19 cellular contexts compared by ENCODE assay signal in genomic region chr12:47748899-47749298, GRCh38. TPM values are rescaled to one million over a fixed set of nuclear protein-coding genes. Genes with fewer than 3 reads are reported as not detected.
A peak's percentile ranks its signal among the peaks of the same experiment; 100 is the strongest.
DNase-seq lines count a peak whose midpoint lies in the region; ATAC-seq and TF ChIP-seq lines count a peak whose summit lies in the region.
"Had no signal": no experiment of that assay in that cellular context is flagged by ENCODE, and none has a peak within 500 bp of the region (broad histone marks: within the 10 kb centered on the region; RNA-seq: fewer than 3 reads in every experiment).

No MANE protein-coding gene starts in this region.

- POLR2A ChIA-PET in HEK293 (lab: Yijun Ruan, JAX): interaction anchor here (1.5 kb wide), 1 partner anchor 18 kb away, joined by 3 read pairs; no protein-coding TSS in a partner anchor

- H3K27ac Mint-ChIP-seq in stimulated activated naive B cell treated with anti-CD40 and anti-IgM and Interleukin-4, amounts not matched to agents 10 μg/mL and 1 μg/mL and 100 μg/mL, for 72 hours: peak overlapping the region; percentile 72
- H3K27ac Mint-ChIP-seq: CD14-positive monocyte; CD4-positive, alpha-beta memory T cell; IgD-negative memory B cell had no signal

- TF ChIP-seq POLR2A in body of pancreas (IDR thresholded peaks at IDR 0.05): no peak

- H4K8ac ChIP-seq in neuronal stem cell (ENCODE audit: low read depth, low read length): no peak overlapping the region

- no peak for TF ChIP-seq CTCF in HEK293 (tag by site-specific recombination; IDR thresholded peaks at IDR 0.05)
- no peak for TF ChIP-seq CTCF in body of pancreas (IDR thresholded peaks at IDR 0.05)

- H3K27ac ChIP-seq in BLaER1 (no peak overlapping the region), HEK293 (ENCODE audit: extremely low read depth, low read depth, low read length) (no peak overlapping the region), neuronal stem cell (replicated peaks; ENCODE audit: low read length) (no peak overlapping the region), body of pancreas (no peak overlapping the region)

- DNase-seq in neuronal stem cell (ENCODE audit: low spot score) (no peak), HK-2 (ENCODE audit: unreplicated experiment) (no peak), body of pancreas (no peak)
- DNase-seq in stimulated activated naive B cell treated with anti-CD40 and anti-IgM and Interleukin-4, amounts not matched to agents 10 μg/mL and 1 μg/mL and 100 μg/mL, for 72 hours: no peak
- DNase-seq: BE2C; CD4-positive, alpha-beta memory T cell; DMS153; DMS79; GDM1; H9; KBM-7 had no signal

- intact Hi-C loops in body of pancreas (cut with DNase I): no loop called here

- peaks cover 11 to 15% of the 10 kb centered on the region in 2 donors for H3K36me3 Mint-ChIP-seq in stimulated activated naive B cell treated with anti-CD40 and anti-IgM and Interleukin-4, amounts not matched to agents 10 μg/mL and 1 μg/mL and 100 μg/mL, for 72 hours
- H3K36me3 Mint-ChIP-seq: CD14-positive monocyte; CD4-positive, alpha-beta memory T cell; IgD-negative memory B cell had no signal

- no peaks in the 10 kb centered on the region for H3K27me3 ChIP-seq in BLaER1
- no peaks in the 10 kb centered on the region for H3K27me3 ChIP-seq in neuronal stem cell (ENCODE audit: control insufficient read depth in 3 of 3, insufficient read depth in 3 of 3, low read depth in 1 of 3, low read length in 3 of 3)
- no peaks in the 10 kb centered on the region for H3K27me3 ChIP-seq in body of pancreas
- H3K27me3 ChIP-seq: BE2C had no signal

- H3K9me3 Mint-ChIP-seq in stimulated activated naive B cell treated with anti-CD40 and anti-IgM and Interleukin-4, amounts not matched to agents 10 μg/mL and 1 μg/mL and 100 μg/mL, for 72 hours: no peaks in the 10 kb centered on the region
- H3K9me3 Mint-ChIP-seq: CD4-positive, alpha-beta memory T cell; H9 had no signal

- no peak overlapping the region for H3K4ac ChIP-seq in neuronal stem cell (ENCODE audit: low read length)

- H3K4me1 Mint-ChIP-seq in stimulated activated naive B cell treated with anti-CD40 and anti-IgM and Interleukin-4, amounts not matched to agents 10 μg/mL and 1 μg/mL and 100 μg/mL, for 72 hours: peaks cover 53 to 58% of the 10 kb centered on the region in 2 donors

- H3K4me3 ChIP-seq in BLaER1: no peak overlapping the region
- H3K4me3 ChIP-seq in HEK293 (ENCODE audit: low read depth, low read length): no peak overlapping the region
- no peak overlapping the region for H3K4me3 ChIP-seq in neuronal stem cell (ENCODE audit: low read length in 2 of 2)
- H3K4me3 ChIP-seq in body of pancreas: no peak overlapping the region

- H4K20me1 ChIP-seq in BLaER1: no peaks in the 10 kb centered on the region

- H3K14ac ChIP-seq in neuronal stem cell (ENCODE audit: low read length): no peak overlapping the region

- WGBS in neuronal stem cell (ENCODE audit: extremely low coverage in 2 of 2, insufficient read length in 2 of 2, insufficient replicate concordance in 1 of 2), 2 donors: no CpG with 5 or more reads among the region's 3 CpGs
- 70 to 93% methylated on average over 3 of the region's 3 CpGs for WGBS in body of pancreas, 2 donors

- H2BK15ac ChIP-seq in neuronal stem cell (ENCODE audit: low read length): no peak overlapping the region

- no peak overlapping the region for H4K91ac ChIP-seq in neuronal stem cell (ENCODE audit: low read depth, low read length, poor library complexity)

- H3K36me3 ChIP-seq in BLaER1: 0 out of 2 replicates have a peak, but pooled peaks cover 3% of the 10 kb centered on the region
- no peaks in the 10 kb centered on the region for H3K36me3 ChIP-seq in HEK293 (ENCODE audit: control insufficient read depth in 2 of 2, insufficient read depth in 1 of 2, low read length in 2 of 2)
- H3K36me3 ChIP-seq in neuronal stem cell (replicated peaks in 1 of 2; ENCODE audit: control insufficient read depth in 2 of 2, insufficient read depth in 2 of 2, low read length in 2 of 2): no peaks in the 10 kb centered on the region
- H3K36me3 ChIP-seq in body of pancreas (replicated peaks in 1 of 2; ENCODE audit: insufficient read depth in 1 of 2, low read depth in 2 of 2): no peaks in the 10 kb centered on the region
- H3K36me3 ChIP-seq: BE2C had no signal

- no peak overlapping the region for H2AFZ ChIP-seq in neuronal stem cell (ENCODE audit: low read length)

- H3K4me1 ChIP-seq in BLaER1 (peaks cover 94% of the 10 kb centered on the region), HEK293 (ENCODE audit: control insufficient read depth, insufficient read depth, low read length) (no peaks in the 10 kb centered on the region), neuronal stem cell (ENCODE audit: control insufficient read depth in 2 of 2, insufficient read depth in 1 of 2, low read depth in 1 of 2, low read length in 2 of 2) (peaks cover 0 to 13% of the 10 kb centered on the region in 2 donors), body of pancreas (peaks cover 24% of the 10 kb centered on the region)

- H3K4me3 Mint-ChIP-seq in stimulated activated naive B cell treated with anti-CD40 and anti-IgM and Interleukin-4, amounts not matched to agents 10 μg/mL and 1 μg/mL and 100 μg/mL, for 72 hours: no peak overlapping the region
- H3K4me3 Mint-ChIP-seq: CD4-positive, alpha-beta memory T cell; H9 had no signal

- no peaks in the 10 kb centered on the region for H3K79me1 ChIP-seq in neuronal stem cell (ENCODE audit: low read depth, low read length)

- H3K9me3 ChIP-seq in BLaER1 (no peaks in the 10 kb centered on the region), HEK293 (ENCODE audit: control insufficient read depth, insufficient read depth, low read depth, low read length) (no peaks in the 10 kb centered on the region), neuronal stem cell (replicated peaks in 1 of 2; ENCODE audit: control insufficient read depth in 2 of 2, insufficient read depth in 1 of 2, low read depth in 1 of 2, low read length in 2 of 2) (no peaks in the 10 kb centered on the region), body of pancreas (no peaks in the 10 kb centered on the region)
- H3K9me3 ChIP-seq: BE2C had no signal

- peak overlapping the region; percentile 11 for H3K18ac ChIP-seq in neuronal stem cell (ENCODE audit: low read length)

- H2AK5ac ChIP-seq in neuronal stem cell (ENCODE audit: low read depth, low read length): peak overlapping the region; percentile 30

- H2BK12ac ChIP-seq in neuronal stem cell (ENCODE audit: low read length): no peak overlapping the region

- H2BK5ac ChIP-seq in neuronal stem cell (ENCODE audit: low read length): no peak overlapping the region

- H3K9ac ChIP-seq in BLaER1 (no peak overlapping the region), neuronal stem cell (ENCODE audit: low read depth, low read length, poor library complexity) (peak overlapping the region; percentile 9)

- H3K4me2 ChIP-seq in BLaER1 (peak overlapping the region; percentile 97), neuronal stem cell (ENCODE audit: insufficient read depth, low read length, poor library complexity, severe bottlenecking) (no peak overlapping the region)

- ATAC-seq in stimulated activated naive B cell treated with anti-CD40 and anti-IgM and Interleukin-4, amounts not matched to agents 10 μg/mL and 1 μg/mL and 100 μg/mL, for 72 hours (replicated peaks): no peak
- ATAC-seq in HG02938 (IDR thresholded peaks at IDR 0.05; ENCODE audit: unreplicated experiment) (no peak), body of pancreas (no peak)
- ATAC-seq: HepG2 had no signal

- H2BK120ac ChIP-seq in neuronal stem cell (ENCODE audit: low read depth, low read length): no peak overlapping the region

- peak overlapping the region; percentile 17 for H3K23ac ChIP-seq in neuronal stem cell (ENCODE audit: low read depth, low read length, poor library complexity)

- H3K27me3 Mint-ChIP-seq in stimulated activated naive B cell treated with anti-CD40 and anti-IgM and Interleukin-4, amounts not matched to agents 10 μg/mL and 1 μg/mL and 100 μg/mL, for 72 hours: peaks cover 0 to 4% of the 10 kb centered on the region in 2 donors
- H3K27me3 Mint-ChIP-seq: IgD-negative memory B cell had no signal

- CTCF ChIA-PET in HEK293 (lab: Yijun Ruan, JAX): interaction anchor here (1.6 to 2.8 kb wide), 2 partner anchors 9 to 18 kb away, joined by 3 to 31 read pairs; no protein-coding TSS in a partner anchor

TF ChIP-seq in HEK293, 187 proteins besides CTCF, POLR2A, EP300 and RAD21:
- TF ChIP-seq ZNF16 (tag by site-specific recombination; IDR thresholded peaks at IDR 0.05; ENCODE audit: low read depth) (no peak), SCRT1 (tag by site-specific recombination; IDR thresholded peaks at IDR 0.05; ENCODE audit: borderline replicate concordance) (no peak), EGR2 (tag by site-specific recombination; IDR thresholded peaks at IDR 0.05; ENCODE audit: low read depth) (peak; percentile 82), ZFHX2 (tag by site-specific recombination; conservative IDR thresholded peaks at IDR 0.05) (peak; percentile 53; the same call in 1 of the 2 replicates)

RNA-seq across cellular contexts. Expression of gene RAPGEF3, which starts 9.8 kb away (rescaled TPM):
- 1.3 TPM for polyA plus RNA-seq in neuronal stem cell (2013, experiment 1 of 2)
- 1.1 TPM for polyA plus RNA-seq in neuronal stem cell (2013, experiment 2 of 2)
- 10 to 100 TPM; 11.9 to 23.4 TPM for total RNA-seq in body of pancreas

RNA-seq across cellular contexts. Expression of gene ENDOU, which starts 23.6 kb away (rescaled TPM):
- polyA plus RNA-seq in neuronal stem cell (2013, experiment 1 of 2): not detected
- polyA plus RNA-seq in neuronal stem cell (2013, experiment 2 of 2): 0.07 TPM
- not detected for total RNA-seq in body of pancreas
- total RNA-seq: A172; CD4-positive, alpha-beta memory T cell; H1; H9; HepG2 had no signal
- polyA plus RNA-seq: CD4-positive, alpha-beta memory T cell; H1; HepG2; IgD-negative memory B cell had no signal

RNA-seq across cellular contexts. Expression of gene SLC48A1, which starts 24.1 kb away (rescaled TPM):
- 12.5 TPM for polyA plus RNA-seq in neuronal stem cell (2013, experiment 1 of 2)
- 12.3 TPM for polyA plus RNA-seq in neuronal stem cell (2013, experiment 2 of 2)
- 10 to 100 TPM; 12.7 to 22.1 TPM for total RNA-seq in body of pancreas

RNA-seq across cellular contexts. Expression of gene RPAP3, which starts 43.1 kb away (rescaled TPM):
- 49.8 TPM for polyA plus RNA-seq in neuronal stem cell (2013, experiment 1 of 2)
- 50.8 TPM for polyA plus RNA-seq in neuronal stem cell (2013, experiment 2 of 2)
- total RNA-seq in body of pancreas: 1 to 10 TPM; 6.0 to 6.9 TPM
